18 cellular contexts compared by ENCODE assay signal in the genomic region with DNA sequence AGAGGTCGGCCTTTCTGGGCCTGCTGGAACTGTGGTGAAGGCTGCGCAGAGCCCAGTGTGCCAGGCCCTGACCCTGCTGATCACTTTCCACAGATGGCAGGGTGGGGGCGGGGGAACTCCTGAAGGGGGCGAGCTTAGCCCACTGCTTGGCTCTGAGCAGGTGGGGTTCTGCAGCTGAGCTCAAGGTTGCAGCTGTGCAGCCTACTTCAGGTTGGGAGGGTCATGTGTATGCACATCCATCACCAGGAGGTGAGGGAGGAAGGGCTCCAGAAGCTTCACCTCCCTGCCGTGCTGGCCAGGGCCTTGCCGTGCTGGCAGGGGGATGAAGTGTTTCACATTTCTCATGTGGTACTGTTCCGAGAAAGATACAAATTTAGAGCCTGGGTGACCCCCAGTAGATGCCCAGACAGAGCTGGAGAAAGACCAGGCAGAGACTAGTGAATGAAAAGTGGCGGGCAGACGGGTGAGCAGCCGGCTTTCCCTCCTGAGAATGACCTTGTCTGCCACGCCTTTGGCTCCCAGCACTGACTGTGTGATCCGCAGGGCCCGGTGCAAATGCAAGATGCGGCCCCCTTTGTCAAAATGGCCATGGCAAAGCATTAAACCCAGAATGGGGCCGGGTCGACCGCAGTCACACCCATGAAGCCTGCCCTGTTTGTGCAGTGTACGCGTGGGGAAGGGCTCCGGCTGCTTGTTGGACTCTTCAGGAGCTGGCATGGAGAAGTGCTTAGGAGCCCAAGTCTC. TPM values are rescaled to one million over a fixed set of nuclear protein-coding genes. Genes with fewer than 3 reads are reported as not detected.
"Had no signal": no experiment of that assay in that cellular context is flagged by ENCODE, and none has a peak within 500 bp of the region (broad histone marks: within the 10 kb centered on the region; RNA-seq: fewer than 3 reads in every experiment).

No MANE protein-coding gene starts in this region.

- H3K36me3 ChIP-seq: ascending aorta, gastrocnemius medialis, upper lobe of right lung had no signal

- DNase-seq: activated CD4-positive, CD25-positive, alpha-beta regulatory T cell treated with anti-CD3 and anti-CD28 coated beads, Interleukin-2, amount 50 U/mL, for 72 hours; activated CD8-positive, alpha-beta memory T cell treated with anti-CD3 and anti-CD28 coated beads for 24 hours; activated gamma-delta T cell; activated T-cell treated with anti-CD3 and anti-CD28 coated beads, Interleukin-2, amount 50 U/mL, for 72 hours; cortex of kidney; effector CD4-positive, alpha-beta T cell; gastrocnemius medialis; head of caudate nucleus; kidney glomerular epithelial cell; mesenchymal stem cell; mucosa of descending colon; naive B cell; stimulated activated naive CD4-positive, alpha-beta T cell; upper lobe of right lung had no signal

- H3K4me3 Mint-ChIP-seq: activated naive CD4-positive, alpha-beta T cell treated with anti-CD3 and anti-CD28 coated beads, Interleukin-2, amount 50 U/mL, for 24 hours; activated T-cell treated with anti-CD3 and anti-CD28 coated beads, Interleukin-2, amount 50 U/mL, for 72 hours; naive B cell had no signal

- H3K9me3 Mint-ChIP-seq: activated naive CD4-positive, alpha-beta T cell treated with anti-CD3 and anti-CD28 coated beads, Interleukin-2, amount 50 U/mL, for 24 hours; activated T-cell treated with anti-CD3 and anti-CD28 coated beads, Interleukin-2, amount 50 U/mL, for 72 hours had no signal

- H3K27ac Mint-ChIP-seq: activated naive CD4-positive, alpha-beta T cell treated with anti-CD3 and anti-CD28 coated beads, Interleukin-2, amount 50 U/mL, for 24 hours; activated T-cell treated with anti-CD3 and anti-CD28 coated beads, Interleukin-2, amount 50 U/mL, for 72 hours; naive B cell had no signal

- H3K4me3 ChIP-seq: ascending aorta, gastrocnemius medialis, mucosa of descending colon, upper lobe of right lung had no signal

- H3K36me3 Mint-ChIP-seq: activated naive CD4-positive, alpha-beta T cell treated with anti-CD3 and anti-CD28 coated beads, Interleukin-2, amount 50 U/mL, for 24 hours had no signal

- H3K9me3 ChIP-seq: ascending aorta, gastrocnemius medialis, mucosa of descending colon, upper lobe of right lung had no signal

- H3K4me1 Mint-ChIP-seq: naive B cell had no signal

- H3K27ac ChIP-seq: ascending aorta, gastrocnemius medialis, parathyroid adenoma, upper lobe of right lung had no signal

- H3K4me1 ChIP-seq: ascending aorta, parathyroid adenoma, upper lobe of right lung had no signal

- H3K27me3 ChIP-seq: ascending aorta, upper lobe of right lung had no signal

- ATAC-seq: activated T-cell treated with anti-CD3 and anti-CD28 coated beads, Interleukin-2, amount 50 U/mL, for 72 hours; esophagus mucosa; gastrocnemius medialis; mucosa of descending colon; upper lobe of right lung had no signal

- H3K27me3 Mint-ChIP-seq: activated naive CD4-positive, alpha-beta T cell treated with anti-CD3 and anti-CD28 coated beads, Interleukin-2, amount 50 U/mL, for 24 hours had no signal

RNA-seq across cellular contexts. Expression of gene FAM241B, which starts 25.2 kb away (rescaled TPM):
- total RNA-seq: ascending aorta had no signal
